Comparison of ENCODE assay signal across 9 cellular contexts in the genomic region with DNA sequence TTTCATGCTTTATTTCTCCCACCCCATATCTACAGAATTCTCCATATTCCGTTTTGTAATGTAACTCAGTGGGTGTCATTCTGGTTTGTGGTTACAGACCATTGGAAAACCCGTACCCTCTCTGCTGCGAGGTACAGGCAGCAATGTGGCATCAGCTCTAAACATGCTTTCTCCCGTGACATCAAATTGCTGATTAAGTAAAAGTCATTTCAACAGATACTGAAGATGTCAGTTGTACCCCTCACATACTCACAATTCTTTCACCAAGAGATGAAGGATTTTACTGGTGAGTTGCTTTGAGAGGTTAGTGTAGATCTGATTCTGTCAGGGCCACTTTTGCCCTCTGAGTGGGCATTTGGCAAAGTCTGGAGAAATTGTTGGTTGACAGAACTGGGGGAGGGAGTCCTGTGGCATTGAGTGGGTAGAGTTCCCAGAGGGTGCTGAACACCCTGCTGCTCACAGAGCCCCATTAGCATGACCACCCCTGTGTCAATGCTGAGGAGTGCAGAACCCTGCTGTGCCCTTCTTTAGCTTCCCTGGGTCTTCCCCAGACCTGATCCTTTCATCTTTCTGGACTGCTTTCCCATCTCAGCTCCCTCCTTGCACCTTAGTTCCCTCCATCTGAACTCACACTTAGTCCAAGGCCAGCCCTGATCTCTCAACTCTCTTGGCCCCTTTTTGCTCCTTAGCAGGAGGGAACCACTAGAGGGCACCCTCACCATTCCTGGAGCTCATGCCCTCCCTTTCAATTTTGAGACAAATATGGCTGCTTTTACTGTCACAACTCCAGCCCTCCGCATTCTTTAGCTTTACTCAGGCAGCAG. TPM values are rescaled to one million over a fixed set of nuclear protein-coding genes. Genes with fewer than 3 reads are reported as not detected.
DNase-seq lines count a peak whose midpoint lies in the region; ATAC-seq and TF ChIP-seq lines count a peak whose summit lies in the region.
"Had no signal": no experiment of that assay in that cellular context is flagged by ENCODE, and none has a peak within 500 bp of the region (broad histone marks: within the 10 kb centered on the region; RNA-seq: fewer than 3 reads in every experiment).

No MANE protein-coding gene starts in this region.

- no peaks in the 10 kb centered on the region for H3K79me2 ChIP-seq in DND-41 (ENCODE audit: insufficient read depth, low read length)

- 79 to 84% (median 79%) methylated on average over 5 of the region's 5 CpGs for WGBS in psoas muscle, 3 donors

- H3K9ac ChIP-seq in DND-41 (ENCODE audit: low read depth, low read length): no peak overlapping the region

- peak; percentile 86 for TF ChIP-seq CTCF in DND-41 (IDR thresholded peaks at IDR 0.05; ENCODE audit: borderline replicate concordance, extremely low read depth, low read length, poor library complexity, severe bottlenecking)
- peak; percentile 88 for TF ChIP-seq CTCF in HFF-Myc (IDR thresholded peaks at IDR 0.05; ENCODE audit: low read depth, low read length, missing control alignments)
- peak; percentile 83 for TF ChIP-seq CTCF in choroid plexus epithelial cell (conservative IDR thresholded peaks at IDR 0.05; ENCODE audit: low read depth, low read length)
- TF ChIP-seq CTCF in psoas muscle (IDR thresholded peaks at IDR 0.05): peak; percentile 12

- H3K27ac ChIP-seq in DND-41 (ENCODE audit: low read length) (no peak overlapping the region), psoas muscle (no peak overlapping the region)

- H3K27me3 ChIP-seq in DND-41 (ENCODE audit: insufficient read depth, low read length, poor library complexity) (no peaks in the 10 kb centered on the region), psoas muscle (ENCODE audit: insufficient read depth in 3 of 3, low read length in 2 of 3) (no peaks in the 10 kb centered on the region)

- in situ Hi-C loops in SK-MEL-5 (cut with HindIII; ENCODE audit: low pct_unique_long_range_greater_than_20kb, low sequenced_read_pairs): no loop called here

- H4K20me1 ChIP-seq in DND-41 (ENCODE audit: insufficient read depth, low read length): no peaks in the 10 kb centered on the region

- H3K9me3 ChIP-seq in DND-41 (ENCODE audit: insufficient read depth, low read length, severe bottlenecking) (no peaks in the 10 kb centered on the region), psoas muscle (no peaks in the 10 kb centered on the region)

- intact Hi-C loops in psoas muscle (cut with DNase I) (no loop called here), posterior vena cava (cut with DNase I) (no loop called here)

- DNase-seq in DND-41 (peak; percentile 50), HFF-Myc (ENCODE audit: extremely low read depth, low read depth) (no peak), SK-MEL-5 (ENCODE audit: low read depth, low spot score) (peak; percentile 71), choroid plexus epithelial cell (ENCODE audit: low read depth) (peak; percentile 57), psoas muscle (no peak), posterior vena cava (ENCODE audit: low spot score) (no peak)
- DNase-seq: activated B cell treated with CpG ODN at 0.5 μM for 24 hours had no signal

- H3K4me1 ChIP-seq in DND-41 (ENCODE audit: insufficient read depth, low read length) (no peaks in the 10 kb centered on the region), psoas muscle (no peaks in the 10 kb centered on the region)

- H3K4me3 ChIP-seq in DND-41 (ENCODE audit: low read depth in 1 of 2, low read length in 2 of 2): no peak overlapping the region
- no peak overlapping the region for H3K4me3 ChIP-seq in HFF-Myc (replicated peaks; ENCODE audit: low read depth, low read length)
- H3K4me3 ChIP-seq in choroid plexus epithelial cell (ENCODE audit: low read depth, low read length): no peak overlapping the region
- H3K4me3 ChIP-seq in psoas muscle: no peak overlapping the region

- no peak overlapping the region for H3K4me2 ChIP-seq in DND-41 (ENCODE audit: insufficient read depth, low read length)

- H3K36me3 ChIP-seq in DND-41 (ENCODE audit: insufficient read depth, low read length) (no peaks in the 10 kb centered on the region), psoas muscle (ENCODE audit: insufficient read depth in 1 of 2, low read depth in 1 of 2) (no peaks in the 10 kb centered on the region)

- H2AFZ ChIP-seq in DND-41 (ENCODE audit: low read depth, low read length): no peak overlapping the region

- peak; percentile 53; the same call in 1 of the 3 replicates for ATAC-seq in DND-41 (ENCODE audit: insufficient read depth, low read depth)
- ATAC-seq in psoas muscle: no peak
- ATAC-seq in GM21423 (IDR thresholded peaks at IDR 0.05; ENCODE audit: unreplicated experiment): no peak
- no peak for ATAC-seq in GM18907 (IDR thresholded peaks at IDR 0.05; ENCODE audit: unreplicated experiment)

RNA-seq across cellular contexts. Expression of gene CEACAM8, which starts 39.9 kb away (rescaled TPM):
- total RNA-seq in SK-MEL-5 (2014; rRNA removed; shearing (Covaris generic)): not detected in 2 replicates
- not detected in 2 replicates for polyA plus RNA-seq in SK-MEL-5 (2015; cell fraction: cytosol; rRNA removed)
- not detected in 2 replicates for polyA plus RNA-seq in SK-MEL-5 (2015; cell fraction: nucleus; rRNA removed)
- total RNA-seq in psoas muscle (under 1 TPM in 1 of 4 donors, not detected in 3; 0.25 TPM), posterior vena cava (under 1 TPM in 1 of 2 donors, not detected in 1; 0.23 TPM)
- polyA plus RNA-seq in psoas muscle: under 1 TPM in 1 of 3 donors, not detected in 2; 0.03 TPM
- total RNA-seq: activated B cell treated with CpG ODN at 0.5 μM for 24 hours had no signal

Comparison
In these comparisons a context has a peak if more than half of its experiments do, and no peak if none do; other contexts are left out.
1. DNase-seq: peak in DND-41 (single experiment), SK-MEL-5 (single experiment) and choroid plexus epithelial cell (single experiment); none in HFF-Myc (single experiment), psoas muscle (0 of 2) and posterior vena cava (single experiment).
2. CTCF ChIP-seq: peak in every context shown above with its lines; median percentile 88 in HFF-Myc; 86 in DND-41; 83 in choroid plexus epithelial cell; 12 in psoas muscle.